ENCODE assay signal across 23 cellular contexts in genomic region chr1:201264554-201264953, GRCh38. TPM values are rescaled to one million over a fixed set of nuclear protein-coding genes. Genes with fewer than 3 reads are reported as not detected.
"Had no signal": no experiment of that assay in that cellular context is flagged by ENCODE, and none has a peak within 500 bp of the region (broad histone marks: within the 10 kb centered on the region; RNA-seq: fewer than 3 reads in every experiment).

No MANE protein-coding gene starts in this region.

- H3K27ac Mint-ChIP-seq: activated naive CD8-positive, alpha-beta T cell treated with anti-CD3 and anti-CD28 coated beads, Interleukin-2, amount 10 ng/mL, durations not matched to agents 7 days and 5 days; activated T-helper 1 cell treated with anti-CD3 and anti-CD28 coated beads, Interleukin-12 subunit alpha, Interleukin-12 subunit beta, Interleukin-2, Interleukin-4 antibody, amounts not matched to agents 30 ng/mL and 10 ng/mL and 1 ng/mL, durations not matched to agents 14 hours and 24 hours and 36 hours; effector memory CD8-positive, alpha-beta T cell; mesothelial cell of epicardium; nephron progenitor cell; progenitor cell of endocrine pancreas; stimulated activated memory B cell treated with anti-CD40 and anti-IgM and Interleukin-4, amounts not matched to agents 10 μg/mL and 1 μg/mL and 100 μg/mL, for 72 hours; WTC11 had no signal

- DNase-seq: activated CD4-positive, alpha-beta T cell treated with anti-CD3 and anti-CD28 coated beads for 4 hours; activated naive CD4-positive, alpha-beta T cell; activated naive CD8-positive, alpha-beta T cell treated with anti-CD3 and anti-CD28 coated beads, Interleukin-2, amount 10 ng/mL, durations not matched to agents 7 days and 5 days; amygdala; effector memory CD8-positive, alpha-beta T cell; foreskin keratinocyte; left cardiac atrium; lower lobe of right lung; nephron progenitor cell; occipital lobe; right cardiac atrium; stimulated activated CD4-positive, alpha-beta T cell treated with anti-CD3 and anti-CD28 coated beads, Interleukin-4, amount 100 ng/mL, for 4 hours; SW 1271; T-helper 2 cell had no signal

- H3K4me1 Mint-ChIP-seq: activated naive CD8-positive, alpha-beta T cell treated with anti-CD3 and anti-CD28 coated beads, Interleukin-2, amount 10 ng/mL, durations not matched to agents 7 days and 5 days; stimulated activated memory B cell treated with anti-CD40 and anti-IgM and Interleukin-4, amounts not matched to agents 10 μg/mL and 1 μg/mL and 100 μg/mL, for 72 hours had no signal

- ATAC-seq: effector memory CD8-positive, alpha-beta T cell; foreskin keratinocyte; left cardiac atrium; lower lobe of right lung; right cardiac atrium; stimulated activated memory B cell treated with anti-CD40 and anti-IgM and Interleukin-4, amounts not matched to agents 10 μg/mL and 1 μg/mL and 100 μg/mL, for 72 hours; WTC11 had no signal

- H3K27ac ChIP-seq: cardiac muscle cell, foreskin keratinocyte, hepatocyte, lower lobe of right lung, SJSA1 had no signal

- H3K36me3 ChIP-seq: cardiac muscle cell, lower lobe of right lung, SJSA1 had no signal

- H3K4me3 Mint-ChIP-seq: activated naive CD8-positive, alpha-beta T cell treated with anti-CD3 and anti-CD28 coated beads, Interleukin-2, amount 10 ng/mL, durations not matched to agents 7 days and 5 days; activated T-helper 1 cell treated with anti-CD3 and anti-CD28 coated beads, Interleukin-12 subunit alpha, Interleukin-12 subunit beta, Interleukin-2, Interleukin-4 antibody, amounts not matched to agents 30 ng/mL and 10 ng/mL and 1 ng/mL, durations not matched to agents 14 hours and 24 hours and 36 hours; effector memory CD8-positive, alpha-beta T cell; mesothelial cell of epicardium; nephron progenitor cell; stimulated activated memory B cell treated with anti-CD40 and anti-IgM and Interleukin-4, amounts not matched to agents 10 μg/mL and 1 μg/mL and 100 μg/mL, for 72 hours; WTC11 had no signal

- H3K36me3 Mint-ChIP-seq: activated naive CD8-positive, alpha-beta T cell treated with anti-CD3 and anti-CD28 coated beads, Interleukin-2, amount 10 ng/mL, durations not matched to agents 7 days and 5 days; mesothelial cell of epicardium; stimulated activated memory B cell treated with anti-CD40 and anti-IgM and Interleukin-4, amounts not matched to agents 10 μg/mL and 1 μg/mL and 100 μg/mL, for 72 hours; WTC11 had no signal

- H3K9me3 Mint-ChIP-seq: activated naive CD8-positive, alpha-beta T cell treated with anti-CD3 and anti-CD28 coated beads, Interleukin-2, amount 10 ng/mL, durations not matched to agents 7 days and 5 days; activated T-helper 1 cell treated with anti-CD3 and anti-CD28 coated beads, Interleukin-12 subunit alpha, Interleukin-12 subunit beta, Interleukin-2, Interleukin-4 antibody, amounts not matched to agents 30 ng/mL and 10 ng/mL and 1 ng/mL, durations not matched to agents 14 hours and 24 hours and 36 hours; effector memory CD8-positive, alpha-beta T cell; mesothelial cell of epicardium; nephron progenitor cell; stimulated activated memory B cell treated with anti-CD40 and anti-IgM and Interleukin-4, amounts not matched to agents 10 μg/mL and 1 μg/mL and 100 μg/mL, for 72 hours; WTC11 had no signal

- H3K9me3 ChIP-seq: lower lobe of right lung, SJSA1 had no signal

- H3K27me3 ChIP-seq: foreskin keratinocyte had no signal

- H3K4me3 ChIP-seq: cardiac muscle cell, hepatocyte, lower lobe of right lung, SJSA1, skin epidermis had no signal

RNA-seq across cellular contexts. Expression of gene PKP1, which starts 18.8 kb away (rescaled TPM):
- total RNA-seq: activated naive CD8-positive, alpha-beta T cell treated with anti-CD3 and anti-CD28 coated beads, Interleukin-2, amount 10 ng/mL, durations not matched to agents 7 days and 5 days; activated T-helper 1 cell treated with anti-CD3 and anti-CD28 coated beads, Interleukin-12 subunit alpha, Interleukin-12 subunit beta, Interleukin-2, Interleukin-4 antibody, amounts not matched to agents 30 ng/mL and 10 ng/mL and 1 ng/mL, durations not matched to agents 14 hours and 24 hours and 36 hours; progenitor cell of endocrine pancreas; SJSA1 had no signal
- polyA plus RNA-seq: cardiac muscle cell had no signal
